10 cellular contexts compared by ENCODE assay signal in genomic region chr3:3109407-3110298, GRCh38. TPM values are rescaled to one million over a fixed set of nuclear protein-coding genes. Genes with fewer than 3 reads are reported as not detected.
DNase-seq lines count a peak whose midpoint lies in the region; ATAC-seq and TF ChIP-seq lines count a peak whose summit lies in the region.
"Had no signal": no experiment of that assay in that cellular context is flagged by ENCODE, and none has a peak within 500 bp of the region (broad histone marks: within the 10 kb centered on the region; RNA-seq: fewer than 3 reads in every experiment).

No MANE protein-coding gene starts in this region.

- TF ChIP-seq POLR2A in GM18505 (IDR thresholded peaks at IDR 0.05; ENCODE audit: borderline replicate concordance, extremely low read depth, insufficient read depth, insufficient read length): no peak

- DNase-seq in left ventricle myocardium inferior (no peak), HuH-7 (ENCODE audit: low spot score) (no peak), endodermal cell (no peak), ureter (ENCODE audit: low spot score) (no peak), NCI-H526 (lab: John Stamatoyannopoulos, UW) (no peak)
- DNase-seq: stimulated activated CD4-positive, alpha-beta T cell treated with anti-CD3 and anti-CD28 coated beads, Interleukin-2, amount 100 ng/mL, for 48 hours had no signal

- H3K4me1 Mint-ChIP-seq in endodermal cell: peaks cover 21% of the 10 kb centered on the region
- H3K4me1 Mint-ChIP-seq: immature natural killer cell had no signal

- intact Hi-C loops in left ventricle myocardium inferior (cut with micrococcal nuclease): no loop called here

- no peaks in the 10 kb centered on the region for H3K36me3 Mint-ChIP-seq in endodermal cell (ENCODE audit: low read depth)
- H3K36me3 Mint-ChIP-seq: immature natural killer cell had no signal

- ATAC-seq in GM18505 (IDR thresholded peaks at IDR 0.05; ENCODE audit: unreplicated experiment) (peak; percentile 73), GM21447 (IDR thresholded peaks at IDR 0.05; ENCODE audit: unreplicated experiment) (peak; percentile 81), HG03521 (IDR thresholded peaks at IDR 0.05; ENCODE audit: unreplicated experiment) (peak; percentile 62)

- H3K36me3 ChIP-seq in left ventricle myocardium inferior (no peaks in the 10 kb centered on the region), endodermal cell (ENCODE audit: control insufficient read depth, insufficient read depth, low read length) (no peaks in the 10 kb centered on the region)

- H3K4me1 ChIP-seq in left ventricle myocardium inferior: no peaks in the 10 kb centered on the region
- H3K4me1 ChIP-seq in endodermal cell (ENCODE audit: control insufficient read depth, insufficient read depth, low read length): peaks cover 10% of the 10 kb centered on the region

- H3K9me3 ChIP-seq in left ventricle myocardium inferior (replicated peaks): no peaks in the 10 kb centered on the region
- H3K9me3 ChIP-seq in endodermal cell (ENCODE audit: control insufficient read depth, low read length): no peaks in the 10 kb centered on the region

- H3K27me3 ChIP-seq in left ventricle myocardium inferior (ENCODE audit: low read depth): no peaks in the 10 kb centered on the region
- peaks cover 22% of the 10 kb centered on the region for H3K27me3 ChIP-seq in endodermal cell (ENCODE audit: control insufficient read depth, insufficient read depth, low read length, poor library complexity, severe bottlenecking)

- H3K9me3 Mint-ChIP-seq in endodermal cell: no peaks in the 10 kb centered on the region

- H3K27me3 Mint-ChIP-seq in endodermal cell (ENCODE audit: insufficient read depth): peaks cover 16% of the 10 kb centered on the region

- 70 to 76% methylated on average over 8 to 11 of the region's 11 CpGs for WGBS in endodermal cell (ENCODE audit: insufficient coverage in 1 of 2, insufficient read length in 1 of 2), 2 experiments

- no peak overlapping the region for H3K4me3 Mint-ChIP-seq in endodermal cell

- H3K27ac ChIP-seq in left ventricle myocardium inferior (replicated peaks): no peak overlapping the region
- H3K27ac ChIP-seq in endodermal cell (ENCODE audit: low read depth, low read length): no peak overlapping the region

- no peak overlapping the region for H3K27ac Mint-ChIP-seq in endodermal cell

- no peak for TF ChIP-seq CTCF in left ventricle myocardium inferior (IDR thresholded peaks at IDR 0.05; ENCODE audit: borderline replicate concordance)
- TF ChIP-seq CTCF in endodermal cell (conservative IDR thresholded peaks at IDR 0.05): no peak

- H3K4me3 ChIP-seq in left ventricle myocardium inferior (peak overlapping the region; percentile 37), endodermal cell (ENCODE audit: low read length) (no peak overlapping the region)

- no peak overlapping the region for H3K9ac ChIP-seq in endodermal cell (ENCODE audit: extremely low read depth, low read length, poor library complexity, severe bottlenecking)

RNA-seq across cellular contexts. Expression of gene IL5RA, which starts 0.5 kb away (rescaled TPM):
- total RNA-seq in left ventricle myocardium inferior (not detected), endodermal cell (not detected), ureter (not detected)
- not detected for polyA plus RNA-seq in endodermal cell (2013, experiment 1 of 2)
- polyA plus RNA-seq in endodermal cell (2013, experiment 2 of 2): not detected

RNA-seq across cellular contexts. Expression of gene TRNT1, which starts 17.1 kb away (rescaled TPM):
- total RNA-seq in left ventricle myocardium inferior (14.6 TPM), endodermal cell (10 to 100 TPM; 31.8 to 33.5 TPM), ureter (44.0 TPM)
- 22.4 TPM for polyA plus RNA-seq in endodermal cell (2013, experiment 1 of 2)
- 22.1 TPM for polyA plus RNA-seq in endodermal cell (2013, experiment 2 of 2)
